Comparison of ENCODE assay signal across 23 cellular contexts in genomic region chr4:104465201-104465600, GRCh38. TPM values are rescaled to one million over a fixed set of nuclear protein-coding genes. Genes with fewer than 3 reads are reported as not detected.
"Had no signal": no experiment of that assay in that cellular context is flagged by ENCODE, and none has a peak within 500 bp of the region (broad histone marks: within the 10 kb centered on the region; RNA-seq: fewer than 3 reads in every experiment).

No MANE protein-coding gene starts in this region.

- H3K9me3 ChIP-seq: esophagus muscularis mucosa, left ventricle myocardium inferior, ovary, transverse colon, vagina had no signal

- H3K27me3 Mint-ChIP-seq: activated CD4-positive, alpha-beta memory T cell treated with anti-CD3 and anti-CD28 coated beads, Interleukin-2, amount 10 ng/mL, durations not matched to agents 7 days and 5 days; activated CD8-positive, alpha-beta memory T cell treated with anti-CD3 and anti-CD28 coated beads, Interleukin-2, amount 10 ng/mL, durations not matched to agents 7 days and 5 days had no signal

- H3K36me3 Mint-ChIP-seq: activated CD8-positive, alpha-beta memory T cell treated with anti-CD3 and anti-CD28 coated beads, Interleukin-2, amount 10 ng/mL, durations not matched to agents 7 days and 5 days; activated naive CD8-positive, alpha-beta T cell treated with anti-CD3 and anti-CD28 coated beads, Interleukin-2, amount 10 ng/mL, durations not matched to agents 7 days and 5 days; memory B cell; naive thymus-derived CD8-positive, alpha-beta T cell had no signal

- H3K4me1 ChIP-seq: esophagus muscularis mucosa, foreskin keratinocyte, left ventricle myocardium inferior, transverse colon, vagina had no signal

- H3K9me3 Mint-ChIP-seq: activated CD4-positive, alpha-beta memory T cell treated with anti-CD3 and anti-CD28 coated beads, Interleukin-2, amount 10 ng/mL, durations not matched to agents 7 days and 5 days; activated naive CD8-positive, alpha-beta T cell treated with anti-CD3 and anti-CD28 coated beads, Interleukin-2, amount 10 ng/mL, durations not matched to agents 7 days and 5 days; activated T-helper 17 cell treated with anti-CD3 and anti-CD28 coated beads, Interleukin-2, amount 50 U/mL, for 72 hours; memory B cell; naive thymus-derived CD8-positive, alpha-beta T cell had no signal

- H3K4me3 Mint-ChIP-seq: activated CD4-positive, alpha-beta memory T cell treated with anti-CD3 and anti-CD28 coated beads, Interleukin-2, amount 10 ng/mL, durations not matched to agents 7 days and 5 days; activated CD8-positive, alpha-beta memory T cell treated with anti-CD3 and anti-CD28 coated beads, Interleukin-2, amount 10 ng/mL, durations not matched to agents 7 days and 5 days; activated naive CD8-positive, alpha-beta T cell treated with anti-CD3 and anti-CD28 coated beads, Interleukin-2, amount 10 ng/mL, durations not matched to agents 7 days and 5 days; activated T-helper 17 cell treated with anti-CD3 and anti-CD28 coated beads, Interleukin-2, amount 50 U/mL, for 72 hours; memory B cell; naive thymus-derived CD8-positive, alpha-beta T cell had no signal

- H3K4me1 Mint-ChIP-seq: activated CD4-positive, alpha-beta memory T cell treated with anti-CD3 and anti-CD28 coated beads, Interleukin-2, amount 10 ng/mL, durations not matched to agents 7 days and 5 days; activated CD8-positive, alpha-beta memory T cell treated with anti-CD3 and anti-CD28 coated beads, Interleukin-2, amount 10 ng/mL, durations not matched to agents 7 days and 5 days; activated naive CD8-positive, alpha-beta T cell treated with anti-CD3 and anti-CD28 coated beads, Interleukin-2, amount 10 ng/mL, durations not matched to agents 7 days and 5 days; activated T-helper 17 cell treated with anti-CD3 and anti-CD28 coated beads, Interleukin-2, amount 50 U/mL, for 72 hours; memory B cell; naive thymus-derived CD8-positive, alpha-beta T cell had no signal

- H3K27me3 ChIP-seq: esophagus muscularis mucosa, foreskin keratinocyte, ovary, transverse colon, vagina had no signal

- DNase-seq: activated CD4-positive, alpha-beta memory T cell treated with anti-CD3 and anti-CD28 coated beads, Interleukin-2, amount 10 ng/mL, durations not matched to agents 7 days and 5 days; activated CD4-positive, alpha-beta T cell treated with anti-CD3 and anti-CD28 coated beads for 48 hours; activated CD4-positive, CD25-positive, alpha-beta regulatory T cell; activated CD8-positive, alpha-beta memory T cell treated with anti-CD3 and anti-CD28 coated beads, Interleukin-2, amount 10 ng/mL, durations not matched to agents 7 days and 5 days; activated naive CD4-positive, alpha-beta T cell; activated naive CD8-positive, alpha-beta T cell treated with anti-CD3 and anti-CD28 coated beads, Interleukin-2, amount 10 ng/mL, durations not matched to agents 7 days and 5 days; anterior cingulate cortex; cerebellar nuclear complex; effector CD8-positive, alpha-beta T cell; foreskin keratinocyte; left ventricle myocardium inferior; naive thymus-derived CD8-positive, alpha-beta T cell; ovary; stimulated activated naive CD8-positive, alpha-beta T cell treated with anti-CD3 and anti-CD28 coated beads, Interleukin-15, Interleukin-2, amounts not matched to agents 100 U/mL and 50 U/mL, for 24 hours; substantia nigra; T-helper 1 cell; T1000; transverse colon had no signal

- H3K27ac ChIP-seq: esophagus muscularis mucosa, foreskin keratinocyte, left ventricle myocardium inferior, ovary, transverse colon, vagina had no signal

- H3K27ac Mint-ChIP-seq: activated CD4-positive, alpha-beta memory T cell treated with anti-CD3 and anti-CD28 coated beads, Interleukin-2, amount 10 ng/mL, durations not matched to agents 7 days and 5 days; activated CD8-positive, alpha-beta memory T cell treated with anti-CD3 and anti-CD28 coated beads, Interleukin-2, amount 10 ng/mL, durations not matched to agents 7 days and 5 days; activated naive CD8-positive, alpha-beta T cell treated with anti-CD3 and anti-CD28 coated beads, Interleukin-2, amount 10 ng/mL, durations not matched to agents 7 days and 5 days; activated T-helper 17 cell treated with anti-CD3 and anti-CD28 coated beads, Interleukin-2, amount 50 U/mL, for 72 hours; memory B cell; naive thymus-derived CD8-positive, alpha-beta T cell had no signal

- H3K4me3 ChIP-seq: esophagus muscularis mucosa, left ventricle myocardium inferior, ovary, transverse colon, vagina had no signal

- H3K36me3 ChIP-seq: esophagus muscularis mucosa, left ventricle myocardium inferior, ovary, transverse colon, vagina had no signal

RNA-seq across cellular contexts. Expression of gene CXXC4, which starts 29.5 kb away (rescaled TPM):
- total RNA-seq: activated CD4-positive, alpha-beta memory T cell treated with anti-CD3 and anti-CD28 coated beads, Interleukin-2, amount 10 ng/mL, durations not matched to agents 7 days and 5 days; activated CD8-positive, alpha-beta memory T cell treated with anti-CD3 and anti-CD28 coated beads, Interleukin-2, amount 10 ng/mL, durations not matched to agents 7 days and 5 days; activated T-helper 17 cell treated with anti-CD3 and anti-CD28 coated beads, Interleukin-2, amount 50 U/mL, for 72 hours; endothelial cell of umbilical vein; foreskin keratinocyte; naive thymus-derived CD8-positive, alpha-beta T cell had no signal
- polyA plus RNA-seq: endothelial cell of umbilical vein, foreskin keratinocyte had no signal
